ENCODE assay signal across 8 cellular contexts in the genomic region with DNA sequence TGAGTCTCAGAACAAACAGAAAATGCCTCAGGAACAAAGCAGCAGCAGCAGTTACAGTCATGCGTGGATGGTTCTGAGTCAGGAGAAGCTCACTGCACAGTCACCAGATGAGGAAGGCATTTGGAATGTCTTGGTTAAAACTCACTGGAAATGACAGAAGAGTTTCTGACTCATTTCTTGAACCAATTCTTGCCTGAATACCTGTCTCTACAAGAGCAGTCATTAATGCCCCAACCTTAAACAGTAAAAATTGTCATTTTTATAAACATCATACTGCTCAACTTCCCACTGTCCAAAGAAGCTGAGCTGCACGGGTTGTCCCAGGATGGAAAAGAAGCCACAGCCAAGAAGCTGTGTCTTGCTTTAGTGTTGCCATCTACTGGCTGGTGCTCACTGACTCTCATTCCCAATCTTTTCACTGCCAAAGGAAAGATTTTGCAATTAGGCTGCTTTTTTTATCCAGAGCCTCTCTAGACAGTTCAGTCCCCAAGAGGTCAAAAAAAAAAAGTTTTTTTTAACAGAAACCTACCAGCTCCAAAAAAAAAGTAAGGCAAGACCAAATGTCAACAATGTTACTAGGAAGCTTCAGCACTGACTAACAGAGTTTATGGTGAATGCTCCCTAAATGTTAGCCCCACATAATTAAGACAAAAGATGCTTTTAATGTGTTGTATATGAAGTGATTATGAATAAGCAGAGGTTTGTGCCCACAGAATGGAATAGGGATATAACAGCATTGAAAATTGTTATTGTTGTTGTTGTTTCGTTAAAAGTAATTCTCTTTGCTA. TPM values are rescaled to one million over a fixed set of nuclear protein-coding genes. Genes with fewer than 3 reads are reported as not detected.
DNase-seq lines count a peak whose midpoint lies in the region; ATAC-seq and TF ChIP-seq lines count a peak whose summit lies in the region.

No MANE protein-coding gene starts in this region.

- peaks cover 50% of the 10 kb centered on the region for H3K4me1 ChIP-seq in PC-9 (replicated peaks; ENCODE audit: insufficient read depth)

- H3K36me3 ChIP-seq in PC-9 (ENCODE audit: low read depth): no peaks in the 10 kb centered on the region

- H3F3A ChIP-seq in PC-9 (ENCODE audit: insufficient read depth, low read depth): peaks cover 40% of the 10 kb centered on the region

- CTCF ChIA-PET in PC-9 (lab: Charles Lee): interaction anchor here (0.7 to 1.4 kb wide), 3 partner anchors 11 to 341 kb away, joined by 3 to 8 read pairs (median 3); a partner anchor contains a TSS

- peak overlapping the region; percentile 3; the same call in 1 of the 2 replicates for H3K4me3 ChIP-seq in PC-9
- no peak overlapping the region for H3K4me3 ChIP-seq in epithelial cell of proximal tubule (ENCODE audit: low read depth, low read length)

- no peaks in the 10 kb centered on the region for H3K79me2 ChIP-seq in PC-9 (ENCODE audit: low read depth)

- peak overlapping the region; percentile 57 for H3K4me2 ChIP-seq in PC-9

- H3K4me1 Mint-ChIP-seq in nephron progenitor cell: peaks cover 6% of the 10 kb centered on the region

- no peaks in the 10 kb centered on the region for H3K9me3 Mint-ChIP-seq in nephron progenitor cell

- no peaks in the 10 kb centered on the region for H3K36me3 Mint-ChIP-seq in nephron progenitor cell (ENCODE audit: low read depth)

- DNase-seq in AG20443 (ENCODE audit: low spot score) (peak; percentile 86), HCEC 1CT (peak; percentile 98), PC-9 (peak; percentile 58 to 96), epithelial cell of proximal tubule (ENCODE audit: low read depth) (peak; percentile 97), nephron progenitor cell (peak; percentile 6)
- DNase-seq in activated CD8-positive, alpha-beta memory T cell treated with anti-CD3 and anti-CD28 coated beads, Interleukin-2, amount 50 U/mL, for 48 hours: no peak

- TF ChIP-seq CTCF in PC-9 (conservative IDR thresholded peaks at IDR 0.05) (peak; percentile 51; the same call in 1 of the 2 replicates), epithelial cell of proximal tubule (conservative IDR thresholded peaks at IDR 0.05; ENCODE audit: low read depth, low read length) (peak; percentile 60), nephron progenitor cell (IDR thresholded peaks at IDR 0.05) (no peak)

- POLR2A ChIA-PET in PC-9 (lab: Charles Lee; ENCODE audit: unreplicated experiment): interaction anchor here (0.6 kb wide), 1 partner anchor 203 kb away, joined by 8 read pairs; no protein-coding TSS in a partner anchor

- H2AFZ ChIP-seq in PC-9: no peak overlapping the region

- peaks cover 8% of the 10 kb centered on the region for H3K27me3 Mint-ChIP-seq in nephron progenitor cell (ENCODE audit: low read depth, poor library complexity)

- H3K9me3 ChIP-seq in PC-9 (ENCODE audit: insufficient read depth, low read depth): peaks cover 9% of the 10 kb centered on the region; the same call in 1 of the 2 replicates

- BruUV-seq in PC-9 (replicated peaks; lab: Mats Ljungman, UMichigan): no TSS peak

- H4K20me1 ChIP-seq in PC-9 (ENCODE audit: insufficient read depth): no peaks in the 10 kb centered on the region

- no peaks in the 10 kb centered on the region for H3K27me3 ChIP-seq in PC-9 (ENCODE audit: insufficient read depth, low read depth)

- no peak overlapping the region for H3K27ac Mint-ChIP-seq in nephron progenitor cell

- ATAC-seq in GM21576 (IDR thresholded peaks at IDR 0.05; ENCODE audit: unreplicated experiment) (no peak), HG02970 (IDR thresholded peaks at IDR 0.05; ENCODE audit: low FRiP score, unreplicated experiment) (no peak)

- no peak overlapping the region for H3K4me3 Mint-ChIP-seq in nephron progenitor cell

- intact Hi-C loops in PC-9 (cut with micrococcal nuclease; ENCODE audit: unreplicated experiment): loop anchor here (1.0 to 10.0 kb wide), 4 partner anchors 39 to 337 kb away; a partner anchor contains a TSS

- no peaks in the 10 kb centered on the region for H3K9me2 ChIP-seq in PC-9 (ENCODE audit: insufficient read depth)

- H3K27ac ChIP-seq in PC-9: peak overlapping the region; percentile 79

RNA-seq across cellular contexts. Expression of a gene that starts 40.4 kb away (rescaled TPM):
- total RNA-seq in PC-9 (2021) (12.1 and 14.5 TPM in 2 replicates), epithelial cell of proximal tubule (4.8 and 5.5 TPM in 2 replicates)
